ENCODE assay signal across 23 cellular contexts in genomic region chr11:119497717-119498116, GRCh38.
"Had no signal": no experiment of that assay in that cellular context is flagged by ENCODE, and none has a peak within 500 bp of the region (broad histone marks: within the 10 kb centered on the region; RNA-seq: fewer than 3 reads in every experiment).

No MANE protein-coding gene starts in this region.

- H3K27ac ChIP-seq: coronary artery, esophagus muscularis mucosa, foreskin keratinocyte, gastroesophageal sphincter, heart left ventricle, hepatocyte, left lung, prostate gland, right atrium auricular region, sigmoid colon, suprapubic skin, transverse colon, upper lobe of right lung, uterus had no signal

- H3K4me1 ChIP-seq: esophagus muscularis mucosa, foreskin keratinocyte, gastroesophageal sphincter, heart left ventricle, left lung, prostate gland, right atrium auricular region, sigmoid colon, transverse colon, upper lobe of right lung, uterus had no signal

- H3K9me3 ChIP-seq: esophagus muscularis mucosa, gastroesophageal sphincter, heart left ventricle, left lung, mucosa of descending colon, prostate gland, right atrium auricular region, sigmoid colon, suprapubic skin, transverse colon, upper lobe of right lung, uterus had no signal

- H3K36me3 ChIP-seq: esophagus muscularis mucosa, gastroesophageal sphincter, heart left ventricle, left lung, prostate gland, right atrium auricular region, sigmoid colon, suprapubic skin, transverse colon, upper lobe of right lung, uterus had no signal

- H3K4me3 ChIP-seq: coronary artery, esophagus muscularis mucosa, gastroesophageal sphincter, heart left ventricle, hepatocyte, left lung, mucosa of descending colon, prostate gland, right atrium auricular region, sigmoid colon, suprapubic skin, transverse colon, upper lobe of right lung, uterus had no signal

- DNase-seq: dermis blood vessel endothelial cell; effector memory CD4-positive, alpha-beta T cell; foreskin keratinocyte; heart left ventricle; left cardiac atrium; left lung; mesenchymal stem cell; mucosa of descending colon; naive B cell; nucleus accumbens; sigmoid colon; stimulated activated CD4-positive, alpha-beta T cell treated with anti-CD3 and anti-CD28 coated beads, Interleukin-2, amount 100 ng/mL, for 24 hours; stimulated activated CD4-positive, alpha-beta T cell treated with anti-CD3 and anti-CD28 coated beads, Interleukin-4, amount 100 ng/mL, for 24 hours; transverse colon; upper lobe of right lung; uterus had no signal

- H3K27me3 ChIP-seq: gastroesophageal sphincter, right atrium auricular region, upper lobe of right lung, uterus had no signal
